Comparison of ENCODE assay signal across 12 cellular contexts in genomic region chr3:84836961-84837360, GRCh38.
DNase-seq lines count a peak whose midpoint lies in the region; ATAC-seq, FAIRE-seq and TF ChIP-seq lines count a peak whose summit lies in the region.
"Had no signal": no experiment of that assay in that cellular context is flagged by ENCODE, and none has a peak within 500 bp of the region (broad histone marks: within the 10 kb centered on the region; RNA-seq: fewer than 3 reads in every experiment).

No MANE protein-coding gene starts in this region.

- CTCF ChIA-PET in CD8-positive, alpha-beta memory T cell (lab: Charles Lee) = no interaction called here

- no peak for TF ChIP-seq CTCF in bronchial epithelial cell (IDR thresholded peaks at IDR 0.05; ENCODE audit: insufficient read depth, low read length, severe bottlenecking)
- TF ChIP-seq CTCF in thyroid gland (IDR thresholded peaks at IDR 0.05) = no peak
- TF ChIP-seq CTCF in GM20000 (IDR thresholded peaks at IDR 0.05; ENCODE audit: extremely low read depth, missing control alignments) = no peak

- intact Hi-C loops in thyroid gland (cut with DNase I) = no loop called here

- no peaks in the 10 kb centered on the region for H3K9me3 ChIP-seq in thyroid gland
- H3K9me3 ChIP-seq in CD8-positive, alpha-beta memory T cell (ENCODE audit: low read length) = no peaks in the 10 kb centered on the region
- H3K9me3 ChIP-seq: SJSA1 had no signal

- no peaks in the 10 kb centered on the region for H3K36me3 Mint-ChIP-seq in CD8-positive, alpha-beta memory T cell

- H3K4me3 ChIP-seq in bronchial epithelial cell (ENCODE audit: low read depth, low read length) = no peak overlapping the region
- no peak overlapping the region for H3K4me3 ChIP-seq in thyroid gland (replicated peaks in 1 of 3)
- no peak overlapping the region for H3K4me3 ChIP-seq in CD8-positive, alpha-beta memory T cell (ENCODE audit: low read length)
- H3K4me3 ChIP-seq: SJSA1 had no signal

- H3K9me3 Mint-ChIP-seq in CD8-positive, alpha-beta memory T cell = peaks cover 0 to 38% (median 7%) of the 10 kb centered on the region in 5 donors

- no peak for TF ChIP-seq POLR2A in thyroid gland (IDR thresholded peaks at IDR 0.05)

- no peak overlapping the region for H3K27ac Mint-ChIP-seq in CD8-positive, alpha-beta memory T cell

- ATAC-seq in HG03280 (IDR thresholded peaks at IDR 0.05; ENCODE audit: unreplicated experiment) = no peak

- DNase-seq in NCI-H1694 treated with DMSO at 0.1 percent for 48 hours (lab: John Stamatoyannopoulos, UW) (peak; percentile 1), NCI-H1694 (lab: John Stamatoyannopoulos, UW) (no peak), NCI-H2171 (lab: John Stamatoyannopoulos, UW) (peak; percentile 85), bronchial epithelial cell (ENCODE audit: low read depth) (peak; percentile 9), thyroid gland (peak; percentile 32 to 58), GM20000 (ENCODE audit: low spot score) (no peak)
- DNase-seq in CD8-positive, alpha-beta memory T cell = no peak
- DNase-seq: activated CD4-positive, CD25-positive, alpha-beta regulatory T cell; EL had no signal

- no peaks in the 10 kb centered on the region for H3K4me1 Mint-ChIP-seq in CD8-positive, alpha-beta memory T cell

- H3K4me3 Mint-ChIP-seq in CD8-positive, alpha-beta memory T cell = no peak overlapping the region

- FAIRE-seq in bronchial epithelial cell (lab: Jason Lieb, UNC) = no peak

- H3K27me3 Mint-ChIP-seq in CD8-positive, alpha-beta memory T cell = no peaks in the 10 kb centered on the region

- 3 to 16% methylated on average over 2 of the region's 2 CpGs for WGBS in thyroid gland, 2 donors

- H3K4me1 ChIP-seq in thyroid gland = no peaks in the 10 kb centered on the region
- H3K4me1 ChIP-seq in CD8-positive, alpha-beta memory T cell (ENCODE audit: insufficient read depth, low read length) = no peaks in the 10 kb centered on the region
- H3K4me1 ChIP-seq: SJSA1 had no signal

- POLR2A ChIA-PET in CD8-positive, alpha-beta memory T cell (lab: Charles Lee) = no interaction called here

- no peaks in the 10 kb centered on the region for H3K36me3 ChIP-seq in bronchial epithelial cell (ENCODE audit: control insufficient read depth, insufficient read depth, low read length)
- no peaks in the 10 kb centered on the region for H3K36me3 ChIP-seq in thyroid gland
- no peaks in the 10 kb centered on the region for H3K36me3 ChIP-seq in CD8-positive, alpha-beta memory T cell (ENCODE audit: insufficient read depth, low read length)
- H3K36me3 ChIP-seq: SJSA1 had no signal

- no peak overlapping the region for H3K27ac ChIP-seq in thyroid gland
- no peak overlapping the region for H3K27ac ChIP-seq in CD8-positive, alpha-beta memory T cell (ENCODE audit: low read depth, low read length)
- H3K27ac ChIP-seq: 22Rv1, SJSA1 had no signal

- H3K27me3 ChIP-seq in bronchial epithelial cell (ENCODE audit: control insufficient read depth, insufficient read depth, low read length) = no peaks in the 10 kb centered on the region
- no peaks in the 10 kb centered on the region for H3K27me3 ChIP-seq in thyroid gland
- H3K27me3 ChIP-seq in CD8-positive, alpha-beta memory T cell (ENCODE audit: insufficient read depth, low read length, poor library complexity, severe bottlenecking) = no peaks in the 10 kb centered on the region
- H3K27me3 ChIP-seq: SJSA1 had no signal

Comparison
In these comparisons a context has a peak if more than half of its experiments do, and no peak if none do; other contexts are left out.
1. DNase-seq: peak in NCI-H1694 treated with DMSO at 0.1 percent for 48 hours (single experiment), NCI-H2171 (single experiment), bronchial epithelial cell (single experiment) and thyroid gland (2 of 2); none in NCI-H1694 (single experiment), GM20000 (single experiment) and CD8-positive, alpha-beta memory T cell (0 of 5).